22 cellular contexts compared by ENCODE assay signal in genomic region chr16:11475896-11476630, GRCh38.
DNase-seq lines count a peak whose midpoint lies in the region; ATAC-seq, FAIRE-seq and TF ChIP-seq lines count a peak whose summit lies in the region.
"Had no signal": no experiment of that assay in that cellular context is flagged by ENCODE, and none has a peak within 500 bp of the region (broad histone marks: within the 10 kb centered on the region; RNA-seq: fewer than 3 reads in every experiment).

No MANE protein-coding gene starts in this region.

- H4K91ac ChIP-seq in H1 (replicated peaks; ENCODE audit: insufficient read length, low read length) = no peak overlapping the region

- no peak overlapping the region for H3K14ac ChIP-seq in H1 (ENCODE audit: insufficient read length)

- H2BK20ac ChIP-seq in H1 (ENCODE audit: low read length) = no peak overlapping the region

- no peaks in the 10 kb centered on the region for H3K9me3 ChIP-seq in H1 (ENCODE audit: insufficient read depth in 2 of 2, low read depth in 1 of 2, low read length in 1 of 2)
- no peaks in the 10 kb centered on the region for H3K9me3 ChIP-seq in colonic mucosa

- H3K27ac Mint-ChIP-seq in activated T-helper 17 cell treated with anti-CD3 and anti-CD28 coated beads, Interleukin-2, amount 50 U/mL, for 72 hours = no peak overlapping the region
- no peak overlapping the region for H3K27ac Mint-ChIP-seq in activated naive CD8-positive, alpha-beta T cell treated with anti-CD3 and anti-CD28 coated beads, Interleukin-2, amount 50 U/mL, for 24 hours
- H3K27ac Mint-ChIP-seq: B cell, HFFc6, IgD-negative memory B cell had no signal

- H4K20me1 ChIP-seq in H1 (replicated peaks in 1 of 2; ENCODE audit: control insufficient read depth in 1 of 2, insufficient read depth in 2 of 2, low read length in 2 of 2) = peaks cover 0 to 2% of the 10 kb centered on the region in 2 experiments

- H2BK12ac ChIP-seq in H1 (ENCODE audit: low read depth, low read length) = no peak overlapping the region

- DNase-seq in HEK293T (ENCODE audit: extremely low spot score) (no peak), H1 (ENCODE audit: low read depth in 1 of 2, low spot score in 2 of 2) (no peak), posterior vena cava (ENCODE audit: low spot score) (peak; percentile 20), colonic mucosa (no peak)
- no peak for DNase-seq in activated naive CD8-positive, alpha-beta T cell treated with anti-CD3 and anti-CD28 coated beads, Interleukin-2, amount 50 U/mL, for 24 hours
- DNase-seq: CD4-positive, alpha-beta memory T cell; DMS153; DMS79 treated with DMSO at 0.1 percent for 48 hours; EL; GM23248; H9; HFFc6 had no signal

- H3K36me3 ChIP-seq in H1 (ENCODE audit: control insufficient read depth in 2 of 4, insufficient read depth in 4 of 4, low read length in 3 of 4) (peaks cover 0 to 16% (median 4%) of the 10 kb centered on the region in 4 experiments; a peak in 3 of 8 replicates), colonic mucosa (no peaks in the 10 kb centered on the region)

- no peaks in the 10 kb centered on the region for H3K4me1 Mint-ChIP-seq in activated T-helper 17 cell treated with anti-CD3 and anti-CD28 coated beads, Interleukin-2, amount 50 U/mL, for 72 hours
- no peaks in the 10 kb centered on the region for H3K4me1 Mint-ChIP-seq in activated naive CD8-positive, alpha-beta T cell treated with anti-CD3 and anti-CD28 coated beads, Interleukin-2, amount 50 U/mL, for 24 hours
- H3K4me1 Mint-ChIP-seq: B cell; CD4-positive, alpha-beta memory T cell; IgD-negative memory B cell had no signal

- no peak overlapping the region for H4K5ac ChIP-seq in H1 (ENCODE audit: insufficient read length, low read depth, low read length)

- H3K4me1 ChIP-seq in H1 (replicated peaks in 1 of 4; ENCODE audit: control insufficient read depth in 3 of 4, insufficient read depth in 4 of 4, low read length in 3 of 4) (no peaks in the 10 kb centered on the region), colonic mucosa (no peaks in the 10 kb centered on the region)

- H3K9me3 Mint-ChIP-seq in activated T-helper 17 cell treated with anti-CD3 and anti-CD28 coated beads, Interleukin-2, amount 50 U/mL, for 72 hours = peaks cover 13% of the 10 kb centered on the region
- H3K9me3 Mint-ChIP-seq in activated naive CD8-positive, alpha-beta T cell treated with anti-CD3 and anti-CD28 coated beads, Interleukin-2, amount 50 U/mL, for 24 hours = peaks cover 8% of the 10 kb centered on the region
- H3K9me3 Mint-ChIP-seq: HFFc6 had no signal

- no peaks in the 10 kb centered on the region for H3K79me2 ChIP-seq in H1 (ENCODE audit: control insufficient read depth in 1 of 2, insufficient read depth in 2 of 2, low read length in 2 of 2)

- H3K4me2 ChIP-seq in H1 (ENCODE audit: insufficient read depth in 1 of 2, low read depth in 2 of 2, low read length in 2 of 2) = no peak overlapping the region

- H3K23me2 ChIP-seq in H1 (ENCODE audit: low read depth, low read length) = no peaks in the 10 kb centered on the region

- H3K27me3 ChIP-seq in H1 (replicated peaks in 1 of 4; ENCODE audit: control insufficient read depth in 3 of 4, extremely low read depth in 1 of 4, insufficient read depth in 3 of 4, low read length in 3 of 4) (no peaks in the 10 kb centered on the region), colonic mucosa (no peaks in the 10 kb centered on the region)

- no peak for TF ChIP-seq POLR2A in H1 (IDR thresholded peaks at IDR 0.05; ENCODE audit: control extremely low read depth in 1 of 2, low read depth in 2 of 2, low read length in 2 of 2)

- no peaks in the 10 kb centered on the region for H3K27me3 Mint-ChIP-seq in activated T-helper 17 cell treated with anti-CD3 and anti-CD28 coated beads, Interleukin-2, amount 50 U/mL, for 72 hours
- H3K27me3 Mint-ChIP-seq in activated naive CD8-positive, alpha-beta T cell treated with anti-CD3 and anti-CD28 coated beads, Interleukin-2, amount 50 U/mL, for 24 hours = no peaks in the 10 kb centered on the region
- H3K27me3 Mint-ChIP-seq: B cell; CD4-positive, alpha-beta memory T cell; IgD-negative memory B cell had no signal

- intact Hi-C loops in posterior vena cava (cut with DNase I) (no loop called here), colonic mucosa (cut with DNase I) (no loop called here)

- CTCF ChIA-PET in HEK293T (lab: Yijun Ruan, JAX) (no interaction called here), H1 (lab: Charles Lee; ENCODE audit: partially characterized antibody) (interaction anchor here (0.6 to 5.7 kb wide), 6 partner anchors 9 to 435 kb away, joined by 3 to 30 read pairs (median 4); no protein-coding TSS in a partner anchor)

- TF ChIP-seq CTCF in H1 (IDR thresholded peaks at IDR 0.05; ENCODE audit: control extremely low read depth in 1 of 3, insufficient read depth in 1 of 3, low read depth in 1 of 3, low read length in 3 of 3) (no peak), colonic mucosa (IDR thresholded peaks at IDR 0.05) (no peak)

- no peak overlapping the region for H2AK5ac ChIP-seq in H1 (ENCODE audit: low read depth, low read length)

- H3K4ac ChIP-seq in H1 (replicated peaks; ENCODE audit: insufficient read length, low read depth, low read length) = no peak overlapping the region

- H4K8ac ChIP-seq in H1 (ENCODE audit: extremely low read depth, insufficient read depth, low read length) = peak overlapping the region; percentile 25; the same call in 1 of the 2 replicates

- H3K27ac ChIP-seq in H1 (ENCODE audit: low read depth, low read length) (no peak overlapping the region), colonic mucosa (no peak overlapping the region)
- H3K27ac ChIP-seq: C4-2B, GM23248, HL-60 had no signal

- POLR2A ChIA-PET in HEK293T (lab: Yijun Ruan, JAX) = no interaction called here
- POLR2A ChIA-PET in H1 (lab: Charles Lee; ENCODE audit: partially characterized antibody) = interaction anchor here (0.6 to 1.5 kb wide), 6 partner anchors 14 to 512 kb away, joined by 3 to 4 read pairs (median 3); no protein-coding TSS in a partner anchor

- no peak overlapping the region for H3K56ac ChIP-seq in H1 (replicated peaks; ENCODE audit: insufficient read length, low read depth, low read length)

- H3K4me3 Mint-ChIP-seq in activated T-helper 17 cell treated with anti-CD3 and anti-CD28 coated beads, Interleukin-2, amount 50 U/mL, for 72 hours = no peak overlapping the region
- no peak overlapping the region for H3K4me3 Mint-ChIP-seq in activated naive CD8-positive, alpha-beta T cell treated with anti-CD3 and anti-CD28 coated beads, Interleukin-2, amount 50 U/mL, for 24 hours
- H3K4me3 Mint-ChIP-seq: B cell, H9, HFFc6 had no signal

- H3K23ac ChIP-seq in H1 (ENCODE audit: insufficient read length) = no peak overlapping the region

- no peak for TF ChIP-seq RAD21 in H1 (IDR thresholded peaks at IDR 0.05 in 1 of 2, conservative IDR thresholded peaks at IDR 0.05 in 1 of 2; ENCODE audit: low read depth in 2 of 2, low read length in 2 of 2)

- H2AFZ ChIP-seq in H1 (ENCODE audit: low read length) = no peak overlapping the region
- H2AFZ ChIP-seq: GM23248 had no signal

- no peaks in the 10 kb centered on the region for H3K79me1 ChIP-seq in H1 (ENCODE audit: low read depth, low read length)

- H3K9ac ChIP-seq in H1 (replicated peaks in 1 of 4; ENCODE audit: extremely low read depth in 1 of 4, low read depth in 3 of 4, low read length in 3 of 4) = no peak overlapping the region
- H3K9ac ChIP-seq in colonic mucosa (ENCODE audit: low read depth in 2 of 2, low read length in 2 of 2) = no peak overlapping the region
- H3K9ac ChIP-seq: GM23248 had no signal

- H3K4me3 ChIP-seq in H1 (ENCODE audit: extremely low read depth in 1 of 4, insufficient read depth in 2 of 4, low read depth in 3 of 4, low read length in 4 of 4) (no peak overlapping the region), colonic mucosa (no peak overlapping the region)
- H3K4me3 ChIP-seq: GM23248 had no signal

- FAIRE-seq in H1 (lab: Jason Lieb, UNC) = no peak
- FAIRE-seq: A204.1, D721Med, G401.6, GM12891 had no signal

- 72% methylated on average over 8 of the region's 8 CpGs; no CpG with 5 or more reads in 1 of the 2 experiments for whole genome bisulfite sequencing in H1 (ENCODE audit: extremely low coverage in 1 of 2, insufficient coverage in 1 of 2, insufficient read length in 1 of 2, insufficient replicate concordance in 2 of 2, low coverage in 1 of 2, low lambda C conversion rate in 2 of 2, missing lambda C conversion rate in 1 of 2), 2 experiments

- no peak overlapping the region for H3K18ac ChIP-seq in H1 (ENCODE audit: extremely low read depth, low read length)

- peak overlapping the region; percentile 55; the same call in 1 of the 2 replicates for H2BK5ac ChIP-seq in H1 (ENCODE audit: low read depth, low read length)

- TF ChIP-seq EP300 in H1 (IDR thresholded peaks at IDR 0.05; ENCODE audit: borderline replicate concordance in 1 of 2, low read depth in 2 of 2, low read length in 2 of 2) = no peak

- no peak overlapping the region for H2BK15ac ChIP-seq in H1 (ENCODE audit: low read length)

- no peak for ATAC-seq in HG03378 (IDR thresholded peaks at IDR 0.05; ENCODE audit: unreplicated experiment)
- no peak for ATAC-seq in activated T-helper 17 cell treated with anti-CD3 and anti-CD28 coated beads, Interleukin-2, amount 50 U/mL, for 72 hours (replicated peaks)
- no peak for ATAC-seq in activated naive CD8-positive, alpha-beta T cell treated with anti-CD3 and anti-CD28 coated beads, Interleukin-2, amount 50 U/mL, for 24 hours

- peak overlapping the region; percentile 43 for H2BK120ac ChIP-seq in H1 (replicated peaks; ENCODE audit: low read depth, low read length)

- no peaks in the 10 kb centered on the region for H3K36me3 Mint-ChIP-seq in activated T-helper 17 cell treated with anti-CD3 and anti-CD28 coated beads, Interleukin-2, amount 50 U/mL, for 72 hours (ENCODE audit: low read depth)
- H3K36me3 Mint-ChIP-seq in activated naive CD8-positive, alpha-beta T cell treated with anti-CD3 and anti-CD28 coated beads, Interleukin-2, amount 50 U/mL, for 24 hours (ENCODE audit: low read depth) = peaks cover 5% of the 10 kb centered on the region

TF ChIP-seq in HEK293T, 16 proteins besides CTCF, POLR2A, EP300 and RAD21:
- no peak for TF ChIP-seq ARNT (IDR thresholded peaks at IDR 0.05)
- no peak for TF ChIP-seq FOXM1 (IDR thresholded peaks at IDR 0.05; ENCODE audit: borderline replicate concordance)
- TF ChIP-seq TARDBP (IDR thresholded peaks at IDR 0.05) = 0 out of 2 replicates have a peak, but pooled peaks have one; percentile 22
- no peak for TF ChIP-seq L3MBTL2 (conservative IDR thresholded peaks at IDR 0.05)
- no peak for TF ChIP-seq ELF4 (IDR thresholded peaks at IDR 0.05)
- no peak for TF ChIP-seq NFRKB (IDR thresholded peaks at IDR 0.05)
- TF ChIP-seq BHLHE40 (IDR thresholded peaks at IDR 0.05; ENCODE audit: borderline replicate concordance) = no peak
TF ChIP-seq in HEK293T: peak in this region for 1.

TF ChIP-seq in H1, 55 proteins besides CTCF, POLR2A, EP300 and RAD21 (continues in another document):
- TF ChIP-seq CBX5 (IDR thresholded peaks at IDR 0.05; ENCODE audit: low read depth, low read length) = no peak
- no peak for TF ChIP-seq ATF3 (IDR thresholded peaks at IDR 0.05; ENCODE audit: insufficient read depth, low read depth, low read length)
- no peak for TF ChIP-seq POU5F1 (IDR thresholded peaks at IDR 0.05; ENCODE audit: low read depth, low read length)
